ENCODE assay signal across 1 cellular context in the genomic region with DNA sequence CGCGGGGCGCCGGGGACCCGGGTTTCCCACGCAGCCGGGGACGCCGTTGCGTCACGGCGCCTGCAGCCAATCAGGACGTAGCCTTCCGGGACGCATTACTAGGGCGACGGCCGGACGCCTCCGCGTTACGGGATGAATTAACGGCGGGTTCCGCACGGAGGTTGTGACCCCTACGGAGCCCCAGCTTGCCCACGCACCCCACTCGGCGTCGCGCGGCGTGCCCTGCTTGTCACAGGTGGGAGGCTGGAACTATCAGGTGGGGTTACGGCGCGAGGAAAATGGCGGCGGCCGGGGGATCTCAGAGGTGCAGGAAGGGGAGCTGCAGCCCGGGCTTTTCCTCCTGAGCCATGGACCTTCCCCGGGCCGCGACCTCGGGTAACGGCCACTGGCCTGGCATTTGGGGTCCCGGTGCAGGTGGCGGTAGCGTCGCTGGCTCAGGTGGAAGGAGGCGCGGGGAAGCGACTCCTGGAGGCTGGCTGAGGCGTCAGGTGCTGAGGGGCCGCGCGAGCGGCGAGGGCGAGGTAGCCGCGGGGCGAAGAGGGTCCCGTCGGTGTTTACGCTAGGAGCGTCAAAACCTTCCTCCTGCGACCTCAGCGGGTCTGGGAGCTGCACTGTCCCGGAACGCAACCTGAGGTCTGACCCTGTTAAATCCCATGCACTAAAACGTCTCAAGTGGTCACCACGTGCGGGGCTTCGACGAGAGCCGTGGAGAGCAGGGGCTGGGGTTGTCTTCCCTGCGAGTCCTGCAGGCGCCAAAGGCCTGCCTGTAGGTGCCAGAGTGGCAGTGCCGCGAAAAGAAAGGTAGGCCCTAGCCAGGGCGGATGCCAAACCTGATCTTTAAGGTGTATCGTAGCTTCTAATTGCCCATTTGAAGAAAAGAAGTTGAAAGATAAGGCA.
TF ChIP-seq lines count a peak whose summit lies in the region.

A gene (plus strand): TSS at position 98 of the 897 bp plus-strand sequence. CDS start 78,345 bp downstream, outside the sequence.

TF ChIP-seq in HepG2, 621 proteins besides CTCF, POLR2A, EP300 and RAD21 (continued from another document and continues in another):
- TF ChIP-seq, protein P1, sequence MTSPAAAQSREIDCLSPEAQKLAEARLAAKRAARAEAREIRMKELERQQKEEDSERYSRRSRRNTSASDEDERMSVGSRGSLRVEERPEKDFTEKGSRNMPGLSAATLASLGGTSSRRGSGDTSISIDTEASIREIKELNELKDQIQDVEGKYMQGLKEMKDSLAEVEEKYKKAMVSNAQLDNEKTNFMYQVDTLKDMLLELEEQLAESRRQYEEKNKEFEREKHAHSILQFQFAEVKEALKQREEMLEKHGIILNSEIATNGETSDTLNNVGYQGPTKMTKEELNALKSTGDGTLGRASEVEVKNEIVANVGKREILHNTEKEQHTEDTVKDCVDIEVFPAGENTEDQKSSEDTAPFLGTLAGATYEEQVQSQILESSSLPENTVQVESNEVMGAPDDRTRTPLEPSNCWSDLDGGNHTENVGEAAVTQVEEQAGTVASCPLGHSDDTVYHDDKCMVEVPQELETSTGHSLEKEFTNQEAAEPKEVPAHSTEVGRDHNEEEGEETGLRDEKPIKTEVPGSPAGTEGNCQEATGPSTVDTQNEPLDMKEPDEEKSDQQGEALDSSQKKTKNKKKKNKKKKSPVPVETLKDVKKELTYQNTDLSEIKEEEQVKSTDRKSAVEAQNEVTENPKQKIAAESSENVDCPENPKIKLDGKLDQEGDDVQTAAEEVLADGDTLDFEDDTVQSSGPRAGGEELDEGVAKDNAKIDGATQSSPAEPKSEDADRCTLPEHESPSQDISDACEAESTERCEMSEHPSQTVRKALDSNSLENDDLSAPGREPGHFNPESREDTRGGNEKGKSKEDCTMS (CRISPR knock-in tag; conservative IDR thresholded peaks at IDR 0.05) = 0 out of 2 replicates have a peak, but pooled peaks have one; percentile 48
- TF ChIP-seq IRX3 (CRISPR knock-in tag; IDR thresholded peaks at IDR 0.05; ENCODE audit: borderline replicate concordance, low read depth) (peak; percentile 98), HNRNPK (IDR thresholded peaks at IDR 0.05; ENCODE audit: low read depth, low read length, poor library complexity, severe bottlenecking) (no peak), NR2F2 (IDR thresholded peaks at IDR 0.05; ENCODE audit: borderline replicate concordance, low read depth) (no peak), BCL6 (CRISPR knock-in tag; IDR thresholded peaks at IDR 0.05) (peak; percentile 53), XBP1 (CRISPR knock-in tag; IDR thresholded peaks at IDR 0.05) (0 out of 2 replicates have a peak, but pooled peaks have one; percentile 80), ZNF143 (CRISPR knock-in tag; IDR thresholded peaks at IDR 0.05) (peak; percentile 12), ZNF878 (CRISPR knock-in tag; IDR thresholded peaks at IDR 0.05) (peak; percentile 52; the same call in 1 of the 2 replicates), ZNF329 (CRISPR knock-in tag; IDR thresholded peaks at IDR 0.05; ENCODE audit: low read depth) (peak; percentile 94), ZFP62 (CRISPR knock-in tag; IDR thresholded peaks at IDR 0.05) (no peak), BORCS8-MEF2B (CRISPR knock-in tag; IDR thresholded peaks at IDR 0.05) (peak; percentile 98), PPARG (CRISPR knock-in tag; conservative IDR thresholded peaks at IDR 0.05) (no peak; the same call in 1 of the 2 replicates), SOX13 (IDR thresholded peaks at IDR 0.05) (no peak), SOX13 (CRISPR knock-in tag; conservative IDR thresholded peaks at IDR 0.05 in 1 of 2, IDR thresholded peaks at IDR 0.05 in 1 of 2) (peak in 1 of 2 experiments; percentile 16; a peak in 1 of 4 replicates), ZFP90 (CRISPR knock-in tag; IDR thresholded peaks at IDR 0.05; ENCODE audit: borderline replicate concordance) (peak; percentile 95), ZNF138 (CRISPR knock-in tag; IDR thresholded peaks at IDR 0.05; ENCODE audit: low read depth) (peak; percentile 98)
- TF ChIP-seq, protein P2, sequence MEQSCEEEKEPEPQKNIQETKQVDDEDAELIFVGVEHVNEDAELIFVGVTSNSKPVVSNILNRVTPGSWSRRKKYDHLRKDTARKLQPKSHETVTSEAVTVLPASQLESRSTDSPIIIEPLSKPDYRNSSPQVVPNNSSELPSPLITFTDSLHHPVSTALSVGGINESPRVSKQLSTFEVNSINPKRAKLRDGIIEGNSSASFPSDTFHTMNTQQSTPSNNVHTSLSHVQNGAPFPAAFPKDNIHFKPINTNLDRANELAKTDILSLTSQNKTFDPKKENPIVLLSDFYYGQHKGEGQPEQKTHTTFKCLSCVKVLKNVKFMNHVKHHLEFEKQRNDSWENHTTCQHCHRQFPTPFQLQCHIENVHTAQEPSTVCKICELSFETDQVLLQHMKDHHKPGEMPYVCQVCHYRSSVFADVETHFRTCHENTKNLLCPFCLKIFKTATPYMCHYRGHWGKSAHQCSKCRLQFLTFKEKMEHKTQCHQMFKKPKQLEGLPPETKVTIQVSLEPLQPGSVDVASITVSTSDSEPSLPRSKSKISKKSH (CRISPR knock-in tag; IDR thresholded peaks at IDR 0.05; ENCODE audit: borderline replicate concordance) = peak; percentile 100
- TF ChIP-seq, protein P3, sequence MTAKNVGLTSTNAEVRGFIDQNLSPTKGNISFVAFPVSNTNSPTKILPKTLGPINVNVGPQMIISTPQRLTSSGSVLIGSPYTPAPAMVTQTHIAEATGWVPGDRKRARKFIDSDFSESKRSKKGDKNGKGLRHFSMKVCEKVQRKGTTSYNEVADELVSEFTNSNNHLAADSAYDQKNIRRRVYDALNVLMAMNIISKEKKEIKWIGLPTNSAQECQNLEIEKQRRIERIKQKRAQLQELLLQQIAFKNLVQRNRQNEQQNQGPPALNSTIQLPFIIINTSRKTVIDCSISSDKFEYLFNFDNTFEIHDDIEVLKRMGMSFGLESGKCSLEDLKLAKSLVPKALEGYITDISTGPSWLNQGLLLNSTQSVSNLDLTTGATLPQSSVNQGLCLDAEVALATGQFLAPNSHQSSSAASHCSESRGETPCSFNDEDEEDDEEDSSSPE (CRISPR knock-in tag; IDR thresholded peaks at IDR 0.05) = peak; percentile 92
- TF ChIP-seq, protein P4, sequence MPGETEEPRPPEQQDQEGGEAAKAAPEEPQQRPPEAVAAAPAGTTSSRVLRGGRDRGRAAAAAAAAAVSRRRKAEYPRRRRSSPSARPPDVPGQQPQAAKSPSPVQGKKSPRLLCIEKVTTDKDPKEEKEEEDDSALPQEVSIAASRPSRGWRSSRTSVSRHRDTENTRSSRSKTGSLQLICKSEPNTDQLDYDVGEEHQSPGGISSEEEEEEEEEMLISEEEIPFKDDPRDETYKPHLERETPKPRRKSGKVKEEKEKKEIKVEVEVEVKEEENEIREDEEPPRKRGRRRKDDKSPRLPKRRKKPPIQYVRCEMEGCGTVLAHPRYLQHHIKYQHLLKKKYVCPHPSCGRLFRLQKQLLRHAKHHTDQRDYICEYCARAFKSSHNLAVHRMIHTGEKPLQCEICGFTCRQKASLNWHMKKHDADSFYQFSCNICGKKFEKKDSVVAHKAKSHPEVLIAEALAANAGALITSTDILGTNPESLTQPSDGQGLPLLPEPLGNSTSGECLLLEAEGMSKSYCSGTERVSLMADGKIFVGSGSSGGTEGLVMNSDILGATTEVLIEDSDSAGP (CRISPR knock-in tag; IDR thresholded peaks at IDR 0.05; ENCODE audit: borderline replicate concordance) = peak; percentile 97
- TF ChIP-seq, protein P5, sequence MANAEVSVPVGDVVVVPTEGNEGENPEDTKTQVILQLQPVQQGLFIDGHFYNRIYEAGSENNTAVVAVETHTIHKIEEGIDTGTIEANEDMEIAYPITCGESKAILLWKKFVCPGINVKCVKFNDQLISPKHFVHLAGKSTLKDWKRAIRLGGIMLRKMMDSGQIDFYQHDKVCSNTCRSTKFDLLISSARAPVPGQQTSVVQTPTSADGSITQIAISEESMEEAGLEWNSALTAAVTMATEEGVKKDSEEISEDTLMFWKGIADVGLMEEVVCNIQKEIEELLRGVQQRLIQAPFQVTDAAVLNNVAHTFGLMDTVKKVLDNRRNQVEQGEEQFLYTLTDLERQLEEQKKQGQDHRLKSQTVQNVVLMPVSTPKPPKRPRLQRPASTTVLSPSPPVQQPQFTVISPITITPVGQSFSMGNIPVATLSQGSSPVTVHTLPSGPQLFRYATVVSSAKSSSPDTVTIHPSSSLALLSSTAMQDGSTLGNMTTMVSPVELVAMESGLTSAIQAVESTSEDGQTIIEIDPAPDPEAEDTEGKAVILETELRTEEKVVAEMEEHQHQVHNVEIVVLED (CRISPR knock-in tag; IDR thresholded peaks at IDR 0.05; ENCODE audit: borderline replicate concordance) = peak; percentile 96
- TF ChIP-seq, protein P6, sequence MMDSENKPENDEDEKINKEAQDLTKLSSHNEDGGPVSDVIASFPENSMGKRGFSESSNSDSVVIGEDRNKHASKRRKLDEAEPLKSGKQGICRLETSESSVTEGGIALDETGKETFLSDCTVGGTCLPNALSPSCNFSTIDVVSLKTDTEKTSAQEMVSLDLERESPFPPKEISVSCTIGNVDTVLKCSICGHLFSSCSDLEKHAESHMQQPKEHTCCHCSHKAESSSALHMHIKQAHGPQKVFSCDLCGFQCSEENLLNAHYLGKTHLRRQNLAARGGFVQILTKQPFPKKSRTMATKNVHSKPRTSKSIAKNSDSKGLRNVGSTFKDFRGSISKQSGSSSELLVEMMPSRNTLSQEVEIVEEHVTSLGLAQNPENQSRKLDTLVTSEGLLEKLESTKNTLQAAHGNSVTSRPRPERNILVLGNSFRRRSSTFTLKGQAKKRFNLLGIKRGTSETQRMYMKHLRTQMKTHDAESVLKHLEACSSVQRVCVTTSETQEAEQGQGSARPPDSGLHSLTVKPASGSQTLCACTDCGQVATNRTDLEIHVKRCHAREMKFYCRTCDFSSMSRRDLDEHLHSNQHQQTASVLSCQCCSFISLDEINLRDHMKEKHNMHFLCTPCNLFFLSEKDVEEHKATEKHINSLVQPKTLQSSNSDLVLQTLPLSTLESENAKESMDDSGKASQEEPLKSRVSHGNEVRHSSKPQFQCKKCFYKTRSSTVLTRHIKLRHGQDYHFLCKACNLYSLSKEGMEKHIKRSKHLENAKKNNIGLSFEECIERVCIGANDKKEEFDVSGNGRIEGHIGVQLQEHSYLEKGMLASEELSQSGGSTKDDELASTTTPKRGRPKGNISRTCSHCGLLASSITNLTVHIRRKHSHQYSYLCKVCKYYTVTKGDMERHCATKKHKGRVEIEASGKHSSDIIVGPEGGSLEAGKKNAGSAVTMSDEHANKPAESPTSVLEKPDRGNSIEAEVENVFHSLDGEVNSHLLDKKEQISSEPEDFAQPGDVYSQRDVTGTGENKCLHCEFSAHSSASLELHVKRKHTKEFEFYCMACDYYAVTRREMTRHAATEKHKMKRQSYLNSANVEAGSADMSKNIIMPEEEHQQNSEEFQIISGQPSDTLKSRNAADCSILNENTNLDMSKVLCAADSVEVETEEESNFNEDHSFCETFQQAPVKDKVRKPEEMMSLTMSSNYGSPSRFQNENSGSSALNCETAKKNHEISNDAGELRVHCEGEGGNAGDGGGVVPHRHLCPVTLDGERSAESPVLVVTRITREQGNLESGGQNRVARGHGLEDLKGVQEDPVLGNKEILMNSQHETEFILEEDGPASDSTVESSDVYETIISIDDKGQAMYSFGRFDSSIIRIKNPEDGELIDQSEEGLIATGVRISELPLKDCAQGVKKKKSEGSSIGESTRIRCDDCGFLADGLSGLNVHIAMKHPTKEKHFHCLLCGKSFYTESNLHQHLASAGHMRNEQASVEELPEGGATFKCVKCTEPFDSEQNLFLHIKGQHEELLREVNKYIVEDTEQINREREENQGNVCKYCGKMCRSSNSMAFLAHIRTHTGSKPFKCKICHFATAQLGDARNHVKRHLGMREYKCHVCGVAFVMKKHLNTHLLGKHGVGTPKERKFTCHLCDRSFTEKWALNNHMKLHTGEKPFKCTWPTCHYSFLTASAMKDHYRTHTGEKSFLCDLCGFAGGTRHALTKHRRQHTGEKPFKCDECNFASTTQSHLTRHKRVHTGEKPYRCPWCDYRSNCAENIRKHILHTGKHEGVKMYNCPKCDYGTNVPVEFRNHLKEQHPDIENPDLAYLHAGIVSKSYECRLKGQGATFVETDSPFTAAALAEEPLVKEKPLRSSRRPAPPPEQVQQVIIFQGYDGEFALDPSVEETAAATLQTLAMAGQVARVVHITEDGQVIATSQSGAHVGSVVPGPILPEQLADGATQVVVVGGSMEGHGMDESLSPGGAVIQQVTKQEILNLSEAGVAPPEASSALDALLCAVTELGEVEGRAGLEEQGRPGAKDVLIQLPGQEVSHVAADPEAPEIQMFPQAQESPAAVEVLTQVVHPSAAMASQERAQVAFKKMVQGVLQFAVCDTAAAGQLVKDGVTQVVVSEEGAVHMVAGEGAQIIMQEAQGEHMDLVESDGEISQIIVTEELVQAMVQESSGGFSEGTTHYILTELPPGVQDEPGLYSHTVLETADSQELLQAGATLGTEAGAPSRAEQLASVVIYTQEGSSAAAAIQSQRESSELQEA (CRISPR knock-in tag; IDR thresholded peaks at IDR 0.05; ENCODE audit: not compliant biosample characterization) = peak; percentile 99
- TF ChIP-seq, protein P7, sequence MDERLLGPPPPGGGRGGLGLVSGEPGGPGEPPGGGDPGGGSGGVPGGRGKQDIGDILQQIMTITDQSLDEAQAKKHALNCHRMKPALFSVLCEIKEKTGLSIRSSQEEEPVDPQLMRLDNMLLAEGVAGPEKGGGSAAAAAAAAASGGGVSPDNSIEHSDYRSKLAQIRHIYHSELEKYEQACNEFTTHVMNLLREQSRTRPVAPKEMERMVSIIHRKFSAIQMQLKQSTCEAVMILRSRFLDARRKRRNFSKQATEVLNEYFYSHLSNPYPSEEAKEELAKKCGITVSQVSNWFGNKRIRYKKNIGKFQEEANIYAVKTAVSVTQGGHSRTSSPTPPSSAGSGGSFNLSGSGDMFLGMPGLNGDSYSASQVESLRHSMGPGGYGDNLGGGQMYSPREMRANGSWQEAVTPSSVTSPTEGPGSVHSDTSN (CRISPR knock-in tag; IDR thresholded peaks at IDR 0.05) = no peak
- TF ChIP-seq, protein P8, sequence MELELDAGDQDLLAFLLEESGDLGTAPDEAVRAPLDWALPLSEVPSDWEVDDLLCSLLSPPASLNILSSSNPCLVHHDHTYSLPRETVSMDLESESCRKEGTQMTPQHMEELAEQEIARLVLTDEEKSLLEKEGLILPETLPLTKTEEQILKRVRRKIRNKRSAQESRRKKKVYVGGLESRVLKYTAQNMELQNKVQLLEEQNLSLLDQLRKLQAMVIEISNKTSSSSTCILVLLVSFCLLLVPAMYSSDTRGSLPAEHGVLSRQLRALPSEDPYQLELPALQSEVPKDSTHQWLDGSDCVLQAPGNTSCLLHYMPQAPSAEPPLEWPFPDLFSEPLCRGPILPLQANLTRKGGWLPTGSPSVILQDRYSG (CRISPR knock-in tag; IDR thresholded peaks at IDR 0.05) = peak; percentile 92
- TF ChIP-seq, protein P9, sequence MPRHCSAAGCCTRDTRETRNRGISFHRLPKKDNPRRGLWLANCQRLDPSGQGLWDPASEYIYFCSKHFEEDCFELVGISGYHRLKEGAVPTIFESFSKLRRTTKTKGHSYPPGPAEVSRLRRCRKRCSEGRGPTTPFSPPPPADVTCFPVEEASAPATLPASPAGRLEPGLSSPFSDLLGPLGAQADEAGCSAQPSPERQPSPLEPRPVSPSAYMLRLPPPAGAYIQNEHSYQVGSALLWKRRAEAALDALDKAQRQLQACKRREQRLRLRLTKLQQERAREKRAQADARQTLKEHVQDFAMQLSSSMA (CRISPR knock-in tag; IDR thresholded peaks at IDR 0.05) = no peak; the same call in 1 of the 2 replicates
